In genomic region chr19:34644991-34645461, GRCh38 we compare ENCODE assay signal across 33 cellular contexts. TPM values are rescaled to one million over a fixed set of nuclear protein-coding genes. Genes with fewer than 3 reads are reported as not detected.
DNase-seq lines count a peak whose midpoint lies in the region; ATAC-seq, FAIRE-seq and TF ChIP-seq lines count a peak whose summit lies in the region.
"Had no signal": no experiment of that assay in that cellular context is flagged by ENCODE, and none has a peak within 500 bp of the region (broad histone marks: within the 10 kb centered on the region; RNA-seq: fewer than 3 reads in every experiment).

No MANE protein-coding gene starts in this region.

- H3K79me2 ChIP-seq in HepG2 (ENCODE audit: insufficient read depth, low read length) = no peaks in the 10 kb centered on the region

- ATAC-seq in right lobe of liver (peak; percentile 54 to 82 (median 75)), HepG2 (no peak; the same call in 2 of the 3 replicates), left lobe of liver (peak; percentile 85), foreskin keratinocyte (no peak), left lung (no peak)
- no peak for ATAC-seq in activated T-cell treated with anti-CD3 and anti-CD28 coated beads, Interleukin-2, amount 50 U/mL, for 72 hours (replicated peaks in 1 of 2)
- ATAC-seq: activated T-cell treated with anti-CD3 and anti-CD28 coated beads, Interleukin-2, amount 50 U/mL, for 4 hours; CD8-positive, alpha-beta T cell; mucosa of descending colon; stimulated activated naive B cell treated with anti-CD40 and anti-IgM and Interleukin-4, amounts not matched to agents 10 μg/mL and 1 μg/mL and 100 μg/mL, for 72 hours had no signal

- intact Hi-C loops in right lobe of liver (cut with DNase I) (no loop called here), HepG2 (cut with micrococcal nuclease; ENCODE audit: unreplicated experiment) (no loop called here), left lung (cut with DNase I) (loop anchor here in 1 of 2 donors (10.0 kb wide), 1 partner anchor 60 kb away; no protein-coding TSS in a partner anchor)

- no peak for TF ChIP-seq CTCF in right lobe of liver (IDR thresholded peaks at IDR 0.05)
- TF ChIP-seq CTCF in HepG2 (CRISPR knock-in tag; IDR thresholded peaks at IDR 0.05) = no peak
- no peak for TF ChIP-seq CTCF in foreskin keratinocyte (conservative IDR thresholded peaks at IDR 0.05)
- TF ChIP-seq CTCF in left lung (IDR thresholded peaks at IDR 0.05) = no peak

- no TSS peak for BruUV-seq in HepG2 (replicated peaks; lab: Mats Ljungman, UMichigan)

- H2AFZ ChIP-seq in HepG2 (ENCODE audit: low read length) = no peak overlapping the region

- H4K20me1 ChIP-seq in HepG2 (ENCODE audit: insufficient read depth, low read length) = no peaks in the 10 kb centered on the region

- CTCF ChIA-PET in HepG2 (lab: Yijun Ruan, JAX; ENCODE audit: low intra/inter-chr PET ratio, low total read pairs) = no interaction called here

- no peak for TF ChIP-seq RAD21 in HepG2 (CRISPR knock-in tag; IDR thresholded peaks at IDR 0.05)

- no peaks in the 10 kb centered on the region for H3K9me3 Mint-ChIP-seq in activated T-cell treated with anti-CD3 and anti-CD28 coated beads, Interleukin-2, amount 50 U/mL, for 72 hours
- H3K9me3 Mint-ChIP-seq: activated naive CD8-positive, alpha-beta T cell treated with anti-CD3 and anti-CD28 coated beads, Interleukin-2, amount 10 ng/mL, durations not matched to agents 7 days and 5 days; activated T-cell treated with anti-CD3 and anti-CD28 coated beads, Interleukin-2, amount 50 U/mL, for 4 hours; CD8-positive, alpha-beta T cell; endodermal cell; natural killer cell treated with Interleukin-12 subunit alpha and Interleukin-12 subunit beta and Interleukin-15 and Interleukin-18, amount 100 ng/mL, for 72 hours; stimulated activated naive B cell treated with anti-CD40 and anti-IgM and Interleukin-4, amounts not matched to agents 10 μg/mL and 1 μg/mL and 100 μg/mL, for 72 hours had no signal

- H3K36me3 ChIP-seq in right lobe of liver = no peaks in the 10 kb centered on the region
- H3K36me3 ChIP-seq in HepG2 (replicated peaks in 1 of 2; ENCODE audit: control insufficient read depth in 1 of 2, insufficient read depth in 2 of 2, low read length in 2 of 2) = no peaks in the 10 kb centered on the region
- H3K36me3 ChIP-seq in left lung = no peaks in the 10 kb centered on the region
- H3K36me3 ChIP-seq: ascending aorta, Peyer's patch, SJSA1 had no signal

- no peak overlapping the region for H3K4me3 Mint-ChIP-seq in activated T-cell treated with anti-CD3 and anti-CD28 coated beads, Interleukin-2, amount 50 U/mL, for 72 hours
- H3K4me3 Mint-ChIP-seq: activated naive CD8-positive, alpha-beta T cell treated with anti-CD3 and anti-CD28 coated beads, Interleukin-2, amount 10 ng/mL, durations not matched to agents 7 days and 5 days; activated T-cell treated with anti-CD3 and anti-CD28 coated beads, Interleukin-2, amount 50 U/mL, for 4 hours; CD8-positive, alpha-beta T cell; endodermal cell; natural killer cell treated with Interleukin-12 subunit alpha and Interleukin-12 subunit beta and Interleukin-15 and Interleukin-18, amount 100 ng/mL, for 72 hours; stimulated activated naive B cell treated with anti-CD40 and anti-IgM and Interleukin-4, amounts not matched to agents 10 μg/mL and 1 μg/mL and 100 μg/mL, for 72 hours had no signal

- H3K27me3 ChIP-seq in right lobe of liver = no peaks in the 10 kb centered on the region
- no peaks in the 10 kb centered on the region; a peak in 3 of 5 replicates for H3K27me3 ChIP-seq in HepG2 (ENCODE audit: control insufficient read depth in 1 of 2, insufficient read depth in 2 of 2, low read length in 2 of 2)
- no peaks in the 10 kb centered on the region for H3K27me3 ChIP-seq in foreskin keratinocyte
- no peaks in the 10 kb centered on the region for H3K27me3 ChIP-seq in left lung
- H3K27me3 ChIP-seq: ascending aorta, Peyer's patch, SJSA1 had no signal

- H3K4me1 Mint-ChIP-seq in activated T-cell treated with anti-CD3 and anti-CD28 coated beads, Interleukin-2, amount 50 U/mL, for 72 hours (ENCODE audit: low read depth) = no peaks in the 10 kb centered on the region
- H3K4me1 Mint-ChIP-seq: activated naive CD8-positive, alpha-beta T cell treated with anti-CD3 and anti-CD28 coated beads, Interleukin-2, amount 10 ng/mL, durations not matched to agents 7 days and 5 days; endodermal cell; stimulated activated naive B cell treated with anti-CD40 and anti-IgM and Interleukin-4, amounts not matched to agents 10 μg/mL and 1 μg/mL and 100 μg/mL, for 72 hours had no signal

- H3K9me3 ChIP-seq in right lobe of liver (no peaks in the 10 kb centered on the region), HepG2 (ENCODE audit: low read length) (no peaks in the 10 kb centered on the region), left lung (no peaks in the 10 kb centered on the region)
- H3K9me3 ChIP-seq: ascending aorta, mucosa of descending colon, Peyer's patch, SJSA1 had no signal

- in situ Hi-C loops in HepG2 (cut with HindIII; ENCODE audit: extremely low pct_ligation_motif_present, low pct_unique_long_range_greater_than_20kb) = no loop called here

- no peak overlapping the region for H3K9ac ChIP-seq in HepG2 (ENCODE audit: insufficient read depth, low read depth, low read length)

- H3K4me3 ChIP-seq in right lobe of liver (no peak overlapping the region), HepG2 (replicated peaks in 1 of 3; ENCODE audit: insufficient read depth in 1 of 3, low read depth in 2 of 3, low read length in 3 of 3) (no peak overlapping the region), left lung (no peak overlapping the region)
- H3K4me3 ChIP-seq: ascending aorta, coronary artery, mucosa of descending colon, Peyer's patch, SJSA1, skin epidermis had no signal

- H3K36me3 Mint-ChIP-seq in activated T-cell treated with anti-CD3 and anti-CD28 coated beads, Interleukin-2, amount 50 U/mL, for 72 hours (ENCODE audit: insufficient read depth in 2 of 2) = no peaks in the 10 kb centered on the region
- H3K36me3 Mint-ChIP-seq: activated naive CD8-positive, alpha-beta T cell treated with anti-CD3 and anti-CD28 coated beads, Interleukin-2, amount 10 ng/mL, durations not matched to agents 7 days and 5 days; CD8-positive, alpha-beta T cell; natural killer cell treated with Interleukin-12 subunit alpha and Interleukin-12 subunit beta and Interleukin-15 and Interleukin-18, amount 100 ng/mL, for 72 hours had no signal

- no peaks in the 10 kb centered on the region for H3K27me3 Mint-ChIP-seq in activated T-cell treated with anti-CD3 and anti-CD28 coated beads, Interleukin-2, amount 50 U/mL, for 72 hours (ENCODE audit: low read depth)

- POLR2A ChIA-PET in HepG2 (lab: Yijun Ruan, JAX) = no interaction called here

- FAIRE-seq in HepG2 (lab: Jason Lieb, UNC) = no peak
- FAIRE-seq: GM18507, H1 had no signal

- TF ChIP-seq POLR2A in right lobe of liver (IDR thresholded peaks at IDR 0.05) (no peak), HepG2 (IDR thresholded peaks at IDR 0.05; ENCODE audit: insufficient read depth in 1 of 2, low read depth in 2 of 2, low read length in 2 of 2) (no peak)

- no peak overlapping the region for H3K4me2 ChIP-seq in HepG2 (ENCODE audit: low read depth, low read length)

- no peak for TF ChIP-seq EP300 in HepG2 (IDR thresholded peaks at IDR 0.05; ENCODE audit: low read depth in 2 of 2, low read length in 2 of 2)
- no peak for TF ChIP-seq EP300 in HepG2 (CRISPR knock-in tag; IDR thresholded peaks at IDR 0.05; ENCODE audit: borderline replicate concordance)

- no peak for DNase-seq in right lobe of liver
- DNase-seq in HepG2 (ENCODE audit: low spot score) = no peak
- peak; percentile 17 for DNase-seq in SHP77 treated with DMSO at 0.1 percent for 48 hours (lab: John Stamatoyannopoulos, UW)
- DNase-seq in left lobe of liver (ENCODE audit: low spot score) = peak; percentile 51
- no peak for DNase-seq in activated T-cell treated with anti-CD3 and anti-CD28 coated beads, Interleukin-2, amount 50 U/mL, for 72 hours
- no peak for DNase-seq in NCI-H2227 treated with DMSO at 0.1 percent for 48 hours (lab: John Stamatoyannopoulos, UW)
- DNase-seq in foreskin keratinocyte = no peak
- DNase-seq in left lung = no peak
- DNase-seq: activated gamma-delta T cell treated with Interleukin-2 at 50 U/mL for 16 hours; activated naive CD8-positive, alpha-beta T cell treated with anti-CD3 and anti-CD28 coated beads, Interleukin-2, amount 10 ng/mL, durations not matched to agents 7 days and 5 days; activated T-cell treated with anti-CD3 and anti-CD28 coated beads, Interleukin-2, amount 50 U/mL, for 4 hours; AML-193; CD8-positive, alpha-beta T cell; endodermal cell; foreskin fibroblast; kidney glomerular epithelial cell; mammary epithelial cell; mucosa of descending colon; NCI-H1105; NCI-H2081; NCI-H526; Peyer's patch; stimulated activated naive B cell treated with anti-CD40 and anti-IgM and Interleukin-4, amounts not matched to agents 10 μg/mL and 1 μg/mL and 100 μg/mL, for 72 hours; T-helper 1 cell had no signal

- H3K27ac ChIP-seq in right lobe of liver (no peak overlapping the region), HepG2 (ENCODE audit: extremely low read length, insufficient read depth, low read length) (no peak overlapping the region), foreskin keratinocyte (no peak overlapping the region), left lung (no peak overlapping the region)
- H3K27ac ChIP-seq: ascending aorta, coronary artery, Peyer's patch, SJSA1, skin epidermis had no signal

- no peak overlapping the region for H3K27ac Mint-ChIP-seq in activated T-cell treated with anti-CD3 and anti-CD28 coated beads, Interleukin-2, amount 50 U/mL, for 72 hours
- H3K27ac Mint-ChIP-seq: activated naive CD8-positive, alpha-beta T cell treated with anti-CD3 and anti-CD28 coated beads, Interleukin-2, amount 10 ng/mL, durations not matched to agents 7 days and 5 days; CD8-positive, alpha-beta T cell; endodermal cell; natural killer cell treated with Interleukin-12 subunit alpha and Interleukin-12 subunit beta and Interleukin-15 and Interleukin-18, amount 100 ng/mL, for 72 hours; stimulated activated naive B cell treated with anti-CD40 and anti-IgM and Interleukin-4, amounts not matched to agents 10 μg/mL and 1 μg/mL and 100 μg/mL, for 72 hours had no signal

- 36% methylated on average over 6 of the region's 10 CpGs for WGBS in right lobe of liver (ENCODE audit: insufficient coverage, low coverage, low lambda C conversion rate, missing lambda C conversion rate)
- WGBS in HepG2 (ENCODE audit: low lambda C conversion rate) = 6% methylated on average over 6 of the region's 10 CpGs

- H3K4me1 ChIP-seq in right lobe of liver (peaks cover 0 to 5% (median 0%) of the 10 kb centered on the region in 4 donors), HepG2 (ENCODE audit: insufficient read depth, low read length) (peaks cover 17% of the 10 kb centered on the region), foreskin keratinocyte (no peaks in the 10 kb centered on the region), left lung (no peaks in the 10 kb centered on the region)
- H3K4me1 ChIP-seq: ascending aorta, Peyer's patch, SJSA1 had no signal

RNA-seq across cellular contexts. Expression of gene SCGB2B2, which starts 31.9 kb away (rescaled TPM):
- total RNA-seq in right lobe of liver (under 1 TPM; 0.20 to 0.68 (median 0.39) TPM), HepG2 (2016; rRNA removed; fragmentation: Illumina TruSeq; extraction: Trizol) (not detected in 2 replicates), left lobe of liver (1.1 TPM), foreskin keratinocyte (0.14 TPM in 1 of 2 replicates, not detected in the other), left lung (1 to 10 TPM in 1 of 2 donors, under 1 TPM in 1; 0.47 to 1.7 TPM)
- total RNA-seq in HepG2 (2016; cell fraction: cytosol; rRNA removed; fragmentation: Illumina TruSeq; extraction: Trizol; ENCODE audit: low read depth) = not detected in 2 replicates
- total RNA-seq in HepG2 (2016; cell fraction: insoluble cytoplasmic fraction; rRNA removed; fragmentation: Illumina TruSeq; extraction: Trizol) = not detected in 2 replicates
- total RNA-seq in HepG2 (2016; cell fraction: membrane; rRNA removed; fragmentation: Illumina TruSeq; extraction: Trizol) = not detected in 2 replicates
- total RNA-seq in HepG2 (2016; cell fraction: nucleus; rRNA removed; fragmentation: Illumina TruSeq; extraction: Trizol) = not detected in 2 replicates
- polyA plus RNA-seq in HepG2 (2011; rRNA removed) (0.03 and 0.12 TPM in 2 replicates), foreskin keratinocyte (not detected in 2 replicates)
- 0.03 and 0.05 TPM in 2 replicates for polyA plus RNA-seq in HepG2 (2011; cell fraction: cytosol; rRNA removed)
- 0.12 and 0.23 TPM in 2 replicates for polyA plus RNA-seq in HepG2 (2011; cell fraction: nucleus; rRNA removed)
- 0.05 TPM in 1 of 2 replicates, not detected in the other for polyA plus RNA-seq in HepG2 (2012)
- polyA plus RNA-seq in HepG2 (2016; cell fraction: cytosol; fragmentation: Illumina TruSeq; extraction: Trizol; ENCODE audit: low read depth) = not detected in 2 replicates
- polyA plus RNA-seq in HepG2 (2016; cell fraction: insoluble cytoplasmic fraction; fragmentation: Illumina TruSeq; extraction: Trizol; ENCODE audit: low read depth) = not detected in 2 replicates
- not detected in 2 replicates for polyA plus RNA-seq in HepG2 (2016; cell fraction: membrane; fragmentation: Illumina TruSeq; extraction: Trizol; ENCODE audit: low read depth)
- 1.7 TPM in 1 of 2 replicates, not detected in the other for polyA plus RNA-seq in HepG2 (2016; cell fraction: nucleus; fragmentation: Illumina TruSeq; extraction: Trizol; ENCODE audit: insufficient read depth, low read depth)
- 0.22 and 1.6 TPM in 2 replicates for polyA minus RNA-seq in HepG2 (2011; rRNA and poly(A)+ RNA removed; ENCODE audit: low replicate concordance)
- not detected in 2 replicates for polyA minus RNA-seq in HepG2 (2011; cell fraction: cytosol; rRNA and poly(A)+ RNA removed)
- 0.39 and 1.1 TPM in 2 replicates for polyA minus RNA-seq in HepG2 (2011; cell fraction: nucleus; rRNA and poly(A)+ RNA removed)
- total RNA-seq in activated T-cell treated with anti-CD3 and anti-CD28 coated beads, Interleukin-2, amount 50 U/mL, for 72 hours = 1 to 10 TPM; 1.4 to 1.6 TPM
- total RNA-seq: ascending aorta, H1, HT-29, pulmonary artery endothelial cell, SJSA1 had no signal

RNA-seq across cellular contexts. Expression of gene ZNF302, which starts 32.5 kb away (rescaled TPM):
- total RNA-seq in right lobe of liver = 10 to 100 TPM in 3 of 6 experiments, 1 to 10 TPM in 3; 7.3 to 14.5 (median 10.1) TPM
- total RNA-seq in HepG2 (2016; rRNA removed; fragmentation: Illumina TruSeq; extraction: Trizol) = not detected in 2 replicates
- not detected in 2 replicates for total RNA-seq in HepG2 (2016; cell fraction: cytosol; rRNA removed; fragmentation: Illumina TruSeq; extraction: Trizol; ENCODE audit: low read depth)
- not detected in 2 replicates for total RNA-seq in HepG2 (2016; cell fraction: insoluble cytoplasmic fraction; rRNA removed; fragmentation: Illumina TruSeq; extraction: Trizol)
- not detected in 2 replicates for total RNA-seq in HepG2 (2016; cell fraction: membrane; rRNA removed; fragmentation: Illumina TruSeq; extraction: Trizol)
- total RNA-seq in HepG2 (2016; cell fraction: nucleus; rRNA removed; fragmentation: Illumina TruSeq; extraction: Trizol) = not detected in 2 replicates
- not detected in 2 replicates for polyA plus RNA-seq in HepG2 (2011; rRNA removed)
- not detected in 2 replicates for polyA plus RNA-seq in HepG2 (2011; cell fraction: cytosol; rRNA removed)
- not detected in 2 replicates for polyA plus RNA-seq in HepG2 (2011; cell fraction: nucleus; rRNA removed)
- polyA plus RNA-seq in HepG2 (2012) = not detected in 2 replicates
- not detected in 2 replicates for polyA plus RNA-seq in HepG2 (2016; cell fraction: cytosol; fragmentation: Illumina TruSeq; extraction: Trizol; ENCODE audit: low read depth)
- polyA plus RNA-seq in HepG2 (2016; cell fraction: insoluble cytoplasmic fraction; fragmentation: Illumina TruSeq; extraction: Trizol; ENCODE audit: low read depth) = not detected in 2 replicates
- polyA plus RNA-seq in HepG2 (2016; cell fraction: membrane; fragmentation: Illumina TruSeq; extraction: Trizol; ENCODE audit: low read depth) = not detected in 2 replicates
- polyA plus RNA-seq in HepG2 (2016; cell fraction: nucleus; fragmentation: Illumina TruSeq; extraction: Trizol; ENCODE audit: insufficient read depth, low read depth) = not detected in 2 replicates
- 18.5 TPM in 1 of 2 replicates, not detected in the other for polyA minus RNA-seq in HepG2 (2011; rRNA and poly(A)+ RNA removed; ENCODE audit: low replicate concordance)
- polyA minus RNA-seq in HepG2 (2011; cell fraction: cytosol; rRNA and poly(A)+ RNA removed) = not detected in 2 replicates
- polyA minus RNA-seq in HepG2 (2011; cell fraction: nucleus; rRNA and poly(A)+ RNA removed) = not detected in 2 replicates
- 13.9 TPM for total RNA-seq in left lobe of liver
- total RNA-seq in activated T-cell treated with anti-CD3 and anti-CD28 coated beads, Interleukin-2, amount 50 U/mL, for 72 hours = 10 to 100 TPM; 20.7 to 25.5 TPM
- total RNA-seq in foreskin keratinocyte = 8.5 TPM in 2 replicates
- 3.6 and 4.0 TPM in 2 replicates for polyA plus RNA-seq in foreskin keratinocyte
- total RNA-seq in left lung = 10 to 100 TPM; 23.8 to 24.9 TPM

Comparison
In these comparisons a context has a peak if more than half of its experiments do, and no peak if none do; other contexts are left out.
1. ATAC-seq: peak in right lobe of liver (4 of 4) and left lobe of liver (single experiment); none in HepG2 (single experiment), activated T-cell treated with anti-CD3 and anti-CD28 coated beads, Interleukin-2, amount 50 U/mL, for 72 hours (0 of 2), foreskin keratinocyte (single experiment) and left lung (single experiment).
2. DNase-seq: peak in SHP77 treated with DMSO at 0.1 percent for 48 hours (single experiment) and left lobe of liver (single experiment); none in right lobe of liver (0 of 3), HepG2 (single experiment), activated T-cell treated with anti-CD3 and anti-CD28 coated beads, Interleukin-2, amount 50 U/mL, for 72 hours (0 of 2), NCI-H2227 treated with DMSO at 0.1 percent for 48 hours (single experiment), foreskin keratinocyte (0 of 2) and left lung (0 of 2).